Comparison of ENCODE assay signal across 10 cellular contexts in the genomic region with DNA sequence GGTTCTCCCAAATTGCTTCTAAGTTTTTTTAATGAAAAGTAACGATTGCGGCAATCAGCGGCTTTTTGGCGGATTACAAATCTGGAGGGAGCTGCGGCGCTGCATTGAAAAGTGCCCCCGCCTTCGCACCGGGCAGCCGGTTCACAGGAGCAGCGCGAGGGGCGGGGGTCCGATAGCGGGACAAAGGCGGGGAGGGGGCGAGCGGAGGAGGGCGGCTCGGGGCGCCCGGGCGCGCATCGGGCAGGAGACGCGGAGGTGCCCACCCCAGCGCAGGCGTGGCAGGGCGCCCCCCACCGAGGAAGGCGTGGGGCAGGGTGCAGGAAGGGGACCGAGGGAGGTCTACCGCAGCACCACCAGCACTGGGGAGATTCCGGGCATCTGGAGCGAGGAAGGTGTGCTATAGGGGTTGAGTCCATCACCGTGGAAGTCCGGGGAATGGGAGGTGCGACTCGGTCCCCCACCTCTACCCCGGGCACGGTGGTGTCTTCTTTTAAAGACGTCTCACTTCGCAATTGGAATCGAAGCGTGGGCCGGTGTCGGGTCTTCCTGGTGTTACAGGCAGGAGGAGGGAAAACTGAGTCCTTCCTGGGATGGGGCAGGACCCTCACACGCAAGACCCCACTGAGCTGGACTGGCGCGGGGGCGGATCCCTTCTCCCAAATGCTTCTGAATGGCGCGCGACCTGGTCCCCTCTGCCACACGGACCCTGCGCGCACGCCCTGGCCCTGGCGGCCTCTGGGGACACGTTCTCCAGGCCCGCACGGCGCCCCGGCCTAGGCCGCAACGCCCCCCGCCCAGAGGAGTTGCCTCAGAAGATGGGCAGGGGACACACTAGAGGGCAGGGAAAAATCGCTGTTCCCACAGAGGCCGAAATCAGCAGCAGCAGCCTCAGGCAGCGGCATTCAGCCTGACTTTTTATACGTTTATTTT. TPM values are rescaled to one million over a fixed set of nuclear protein-coding genes. Genes with fewer than 3 reads are reported as not detected.
A peak's percentile ranks its signal among the peaks of the same experiment; 100 is the strongest.
DNase-seq lines count a peak whose midpoint lies in the region; FAIRE-seq and TF ChIP-seq lines count a peak whose summit lies in the region.
"Had no signal": no experiment of that assay in that cellular context is flagged by ENCODE, and none has a peak within 500 bp of the region (broad histone marks: within the 10 kb centered on the region; RNA-seq: fewer than 3 reads in every experiment).

No MANE protein-coding gene starts in this region.

- H3K27me3 ChIP-seq in SJSA1 (replicated peaks), result peaks cover 24% of the 10 kb centered on the region
- H3K27me3 ChIP-seq in endocrine pancreas (ENCODE audit: control insufficient read depth, insufficient read depth, low read length), result peaks cover 33% of the 10 kb centered on the region
- H3K27me3 ChIP-seq in neuronal stem cell (ENCODE audit: control insufficient read depth in 3 of 3, insufficient read depth in 3 of 3, low read depth in 1 of 3, low read length in 3 of 3), result peaks cover 42 to 99% (median 96%) of the 10 kb centered on the region in 3 experiments

- H3K14ac ChIP-seq in neuronal stem cell (ENCODE audit: low read length), result peak overlapping the region; percentile 50

- H3K4me2 ChIP-seq in neuronal stem cell (ENCODE audit: insufficient read depth, low read length, poor library complexity, severe bottlenecking), result peak overlapping the region; percentile 89

- H2BK5ac ChIP-seq in neuronal stem cell (ENCODE audit: low read length), result no peak overlapping the region

- peaks cover 17% of the 10 kb centered on the region for H3K4me1 ChIP-seq in SJSA1 (replicated peaks)
- H3K4me1 ChIP-seq in endocrine pancreas (ENCODE audit: control insufficient read depth, insufficient read depth, low read length), result no peaks in the 10 kb centered on the region
- peaks cover 23 to 39% of the 10 kb centered on the region in 2 donors for H3K4me1 ChIP-seq in neuronal stem cell (ENCODE audit: control insufficient read depth in 2 of 2, insufficient read depth in 1 of 2, low read depth in 1 of 2, low read length in 2 of 2)

- peaks cover 19 to 31% of the 10 kb centered on the region in 2 donors for H3K36me3 Mint-ChIP-seq in CD14-positive monocyte

- no peak for DNase-seq in CD14-positive monocyte (ENCODE audit: low spot score)
- DNase-seq in SJSA1 (ENCODE audit: low read depth in 1 of 2, low spot score in 2 of 2), result no peak
- peak; percentile 23 for DNase-seq in neuronal stem cell (ENCODE audit: low spot score)
- no peak for DNase-seq in NCI-H748 treated with DMSO at 0.1 percent for 48 hours (lab: John Stamatoyannopoulos, UW)
- no peak for DNase-seq in RCC 7860 (ENCODE audit: low spot score)
- DNase-seq in NCI-H187 (lab: John Stamatoyannopoulos, UW), result no peak
- DNase-seq in COR-L47 (lab: John Stamatoyannopoulos, UW), result no peak
- DNase-seq: activated gamma-delta T cell, small intestine had no signal

- no peaks in the 10 kb centered on the region for H3K36me3 ChIP-seq in SJSA1
- no peaks in the 10 kb centered on the region for H3K36me3 ChIP-seq in endocrine pancreas (ENCODE audit: control insufficient read depth, insufficient read depth, low read length)
- no peaks in the 10 kb centered on the region for H3K36me3 ChIP-seq in neuronal stem cell (replicated peaks in 1 of 2; ENCODE audit: control insufficient read depth in 2 of 2, insufficient read depth in 2 of 2, low read length in 2 of 2)

- no peak overlapping the region for H3K4ac ChIP-seq in neuronal stem cell (ENCODE audit: low read length)

- H3K18ac ChIP-seq in neuronal stem cell (ENCODE audit: low read length), result peak overlapping the region; percentile 94

- H4K91ac ChIP-seq in neuronal stem cell (ENCODE audit: low read depth, low read length, poor library complexity), result peak overlapping the region; percentile 68

- H3K27me3 Mint-ChIP-seq in CD14-positive monocyte (ENCODE audit: low read depth in 3 of 3), result peaks cover 95 to 99% (median 98%) of the 10 kb centered on the region in 3 donors

- peak overlapping the region; percentile 99 for H2BK12ac ChIP-seq in neuronal stem cell (ENCODE audit: low read length)

- no peak overlapping the region for H3K27ac Mint-ChIP-seq in CD14-positive monocyte

- no peak overlapping the region for H3K27ac ChIP-seq in SJSA1
- H3K27ac ChIP-seq in neuronal stem cell (replicated peaks; ENCODE audit: low read length), result no peak overlapping the region

- H2AK5ac ChIP-seq in neuronal stem cell (ENCODE audit: low read depth, low read length), result peak overlapping the region; percentile 89

- H3K23ac ChIP-seq in neuronal stem cell (ENCODE audit: low read depth, low read length, poor library complexity), result peak overlapping the region; percentile 46

- no peak overlapping the region for H4K8ac ChIP-seq in neuronal stem cell (ENCODE audit: low read depth, low read length)

- intact Hi-C loops in CD14-positive monocyte (cut with micrococcal nuclease), result loop anchor here in 1 of 2 donors (10.0 kb wide), 1 partner anchor 405 kb away; no protein-coding TSS in a partner anchor

- H3K9me3 ChIP-seq in SJSA1 (replicated peaks) (no peaks in the 10 kb centered on the region; the same call in 1 of the 2 replicates), endocrine pancreas (ENCODE audit: control insufficient read depth, low read length) (no peaks in the 10 kb centered on the region), neuronal stem cell (replicated peaks in 1 of 2; ENCODE audit: control insufficient read depth in 2 of 2, insufficient read depth in 1 of 2, low read depth in 1 of 2, low read length in 2 of 2) (peaks cover 0 to 3% of the 10 kb centered on the region in 2 donors)

- no peaks in the 10 kb centered on the region for H3K79me1 ChIP-seq in neuronal stem cell (ENCODE audit: low read depth, low read length)

- no peak for TF ChIP-seq CTCF in CD14-positive monocyte (IDR thresholded peaks at IDR 0.05)

- peaks cover 2 to 51% (median 36%) of the 10 kb centered on the region in 7 donors for H3K9me3 Mint-ChIP-seq in CD14-positive monocyte

- peak overlapping the region; percentile 19 for H3K4me3 ChIP-seq in SJSA1
- peak overlapping the region; percentile 32 for H3K4me3 ChIP-seq in endocrine pancreas (ENCODE audit: control insufficient read depth, insufficient read depth, low read length)
- peak overlapping the region in 1 of 2 donors; percentile 68 for H3K4me3 ChIP-seq in neuronal stem cell (ENCODE audit: low read length in 2 of 2)

- H3K9ac ChIP-seq in endocrine pancreas (ENCODE audit: control insufficient read depth, insufficient read depth, low read length) (no peak overlapping the region), neuronal stem cell (ENCODE audit: low read depth, low read length, poor library complexity) (peak overlapping the region; percentile 60)

- peaks cover 50% of the 10 kb centered on the region for H3K4me1 Mint-ChIP-seq in CD14-positive monocyte

- peak overlapping the region; percentile 71 for H2AFZ ChIP-seq in neuronal stem cell (ENCODE audit: low read length)

- H2BK15ac ChIP-seq in neuronal stem cell (ENCODE audit: low read length), result peak overlapping the region; percentile 22

- H3K4me3 Mint-ChIP-seq in CD14-positive monocyte, result peak overlapping the region; percentile 83 to 99

- WGBS in neuronal stem cell (ENCODE audit: extremely low coverage in 2 of 2, insufficient read length in 2 of 2, insufficient replicate concordance in 1 of 2), 2 donors, result no CpG with 5 or more reads among the region's 72 CpGs

- FAIRE-seq in RCC 7860 (lab: Jason Lieb, UNC), result no peak
- FAIRE-seq: small intestine had no signal

- no peak overlapping the region for H2BK120ac ChIP-seq in neuronal stem cell (ENCODE audit: low read depth, low read length)

RNA-seq across cellular contexts. Expression of gene OSTM1, which starts 44.9 kb away (rescaled TPM):
- polyA plus RNA-seq in CD14-positive monocyte, result 10 to 100 TPM; 49.7 to 60.1 TPM
- 105 and 123 TPM in 2 replicates for total RNA-seq in SJSA1 (2014; rRNA removed; shearing (Covaris generic))
- 16.5 TPM for polyA plus RNA-seq in neuronal stem cell (2013, experiment 1 of 2)
- 17.3 TPM for polyA plus RNA-seq in neuronal stem cell (2013, experiment 2 of 2)

RNA-seq across cellular contexts. Expression of gene NR2E1, which starts 46.3 kb away (rescaled TPM):
- not detected for polyA plus RNA-seq in CD14-positive monocyte
- total RNA-seq in SJSA1 (2014; rRNA removed; shearing (Covaris generic)), result 0.03 and 0.81 TPM in 2 replicates
- polyA plus RNA-seq in neuronal stem cell (2013, experiment 1 of 2), result 0.45 TPM
- polyA plus RNA-seq in neuronal stem cell (2013, experiment 2 of 2), result 0.42 TPM
- polyA plus RNA-seq: small intestine had no signal
